ENCODE assay signal across 15 cellular contexts in genomic region chr11:34432822-34433221, GRCh38.
"Had no signal": no experiment of that assay in that cellular context is flagged by ENCODE, and none has a peak within 500 bp of the region (broad histone marks: within the 10 kb centered on the region; RNA-seq: fewer than 3 reads in every experiment).

No MANE protein-coding gene starts in this region.

- DNase-seq: activated CD4-positive, CD25-positive, alpha-beta regulatory T cell treated with anti-CD3 and anti-CD28 coated beads, Interleukin-2, amount 50 U/mL, for 72 hours; activated CD8-positive, alpha-beta memory T cell treated with anti-CD3 and anti-CD28 coated beads, Interleukin-2, amount 50 U/mL, for 4 hours; activated CD8-positive, alpha-beta T cell treated with anti-CD3 and anti-CD28 coated beads for 36 hours; activated gamma-delta T cell treated with Interleukin-2 at 50 U/mL for 16 hours; activated naive CD8-positive, alpha-beta T cell treated with anti-CD3 and anti-CD28 coated beads, Interleukin-2, amount 10 ng/mL, durations not matched to agents 7 days and 5 days; activated T-cell treated with anti-CD3 and anti-CD28 coated beads, Interleukin-2, amount 50 U/mL, for 72 hours; anterior cingulate cortex; endodermal cell; erythroblast; kidney glomerular epithelial cell; nephron progenitor cell; stimulated activated CD4-positive, alpha-beta T cell treated with anti-CD3 and anti-CD28 coated beads, Interleukin-4, amount 100 ng/mL, for 1 hour; stimulated activated CD8-positive, alpha-beta memory T cell treated with anti-CD3 and anti-CD28 coated beads, Interleukin-4, amount 100 ng/mL, for 48 hours; testis had no signal

- H3K36me3 Mint-ChIP-seq: activated naive CD8-positive, alpha-beta T cell treated with anti-CD3 and anti-CD28 coated beads, Interleukin-2, amount 10 ng/mL, durations not matched to agents 7 days and 5 days had no signal

- H3K27me3 Mint-ChIP-seq: stimulated activated naive CD8-positive, alpha-beta T cell treated with anti-CD3 and anti-CD28 coated beads, Interleukin-15, Interleukin-2, amounts not matched to agents 100 ng/mL and 50 ng/mL, for 24 hours had no signal

- H3K4me3 Mint-ChIP-seq: activated CD8-positive, alpha-beta T cell treated with anti-CD3 and anti-CD28 coated beads for 36 hours; activated naive CD8-positive, alpha-beta T cell treated with anti-CD3 and anti-CD28 coated beads, Interleukin-2, amount 10 ng/mL, durations not matched to agents 7 days and 5 days; activated T-cell treated with anti-CD3 and anti-CD28 coated beads, Interleukin-2, amount 50 U/mL, for 72 hours; endodermal cell; nephron progenitor cell; stimulated activated naive CD8-positive, alpha-beta T cell treated with anti-CD3 and anti-CD28 coated beads, Interleukin-15, Interleukin-2, amounts not matched to agents 100 ng/mL and 50 ng/mL, for 24 hours had no signal

- H3K27ac Mint-ChIP-seq: activated CD8-positive, alpha-beta T cell treated with anti-CD3 and anti-CD28 coated beads for 36 hours; activated naive CD8-positive, alpha-beta T cell treated with anti-CD3 and anti-CD28 coated beads, Interleukin-2, amount 10 ng/mL, durations not matched to agents 7 days and 5 days; activated T-cell treated with anti-CD3 and anti-CD28 coated beads, Interleukin-2, amount 50 U/mL, for 72 hours; endodermal cell; nephron progenitor cell; stimulated activated naive CD8-positive, alpha-beta T cell treated with anti-CD3 and anti-CD28 coated beads, Interleukin-15, Interleukin-2, amounts not matched to agents 100 ng/mL and 50 ng/mL, for 24 hours had no signal

- H3K9me3 Mint-ChIP-seq: activated CD8-positive, alpha-beta T cell treated with anti-CD3 and anti-CD28 coated beads for 36 hours; activated naive CD8-positive, alpha-beta T cell treated with anti-CD3 and anti-CD28 coated beads, Interleukin-2, amount 10 ng/mL, durations not matched to agents 7 days and 5 days; activated T-cell treated with anti-CD3 and anti-CD28 coated beads, Interleukin-2, amount 50 U/mL, for 72 hours; endodermal cell; nephron progenitor cell; stimulated activated naive CD8-positive, alpha-beta T cell treated with anti-CD3 and anti-CD28 coated beads, Interleukin-15, Interleukin-2, amounts not matched to agents 100 ng/mL and 50 ng/mL, for 24 hours had no signal

- H3K4me1 Mint-ChIP-seq: endodermal cell, nephron progenitor cell had no signal
